9 cellular contexts compared by ENCODE assay signal in genomic region chr12:116066381-116067230, GRCh38.
DNase-seq lines count a peak whose midpoint lies in the region; ATAC-seq, FAIRE-seq and TF ChIP-seq lines count a peak whose summit lies in the region.
"Had no signal": no experiment of that assay in that cellular context is flagged by ENCODE, and none has a peak within 500 bp of the region (broad histone marks: within the 10 kb centered on the region; RNA-seq: fewer than 3 reads in every experiment).

No MANE protein-coding gene starts in this region.

- H3K9me3 ChIP-seq in A549 (no peaks in the 10 kb centered on the region), spleen (no peaks in the 10 kb centered on the region)

- H3K4me1 ChIP-seq in A549 (peaks cover 14% of the 10 kb centered on the region; the same call in 2 of the 3 replicates), spleen (peaks cover 8 to 91% (median 35%) of the 10 kb centered on the region in 6 donors)

- TF ChIP-seq CTCF in A549 (IDR thresholded peaks at IDR 0.05) (peak; percentile 88), foreskin fibroblast (IDR thresholded peaks at IDR 0.05; ENCODE audit: low read depth, low read length) (peak; percentile 79), spleen (IDR thresholded peaks at IDR 0.05 in 8 of 11, conservative IDR thresholded peaks at IDR 0.05 in 3 of 11) (peak; percentile 34 to 74 (median 68))

- CTCF ChIA-PET in A549 (lab: Yijun Ruan, JAX): interaction anchor here (0.6 to 2.0 kb wide), 9 partner anchors 8 to 533 kb away, joined by 3 to 10 read pairs (median 3); no protein-coding TSS in a partner anchor

- FAIRE-seq in A549 (lab: Jason Lieb, UNC): peak; percentile 76

- intact Hi-C loops in spleen (cut with DNase I; ENCODE audit: low total_unique reads): loop anchor here (10.0 kb wide), 1 partner anchor 538 kb away; no protein-coding TSS in a partner anchor

- peak; percentile 34 to 72 for DNase-seq in A549 (ENCODE audit: low read depth in 1 of 2, low spot score in 1 of 2)
- peak; percentile 28 for DNase-seq in NOMO-1 treated with dmso at 0.1 percent for 144 hours (lab: John Stamatoyannopoulos, UW; ENCODE audit: unreplicated experiment)
- DNase-seq in activated T-cell treated with anti-CD3 and anti-CD28 coated beads, Interleukin-2, amount 50 U/mL, for 1 hour: peak; percentile 51
- peak; percentile 42 to 74 for DNase-seq in foreskin fibroblast
- peak; percentile 80 for DNase-seq in spleen
- no peak for DNase-seq in caudate nucleus (lab: John Stamatoyannopoulos, UW)
- DNase-seq in NCI-H2196 treated with DMSO at 0.1 percent for 48 hours (lab: John Stamatoyannopoulos, UW; ENCODE audit: unreplicated experiment): no peak

- H3K4me2 ChIP-seq in A549: no peak overlapping the region

- TF ChIP-seq RAD21 in A549 (conservative IDR thresholded peaks at IDR 0.05 in 1 of 2, IDR thresholded peaks at IDR 0.05 in 1 of 2): peak; percentile 72 to 77

- ATAC-seq in A549 (peak; percentile 75 to 81; a peak in 5 of 6 replicates), GM18498 (IDR thresholded peaks at IDR 0.05; ENCODE audit: unreplicated experiment) (peak; percentile 55)

- WGBS in A549 (ENCODE audit: missing lambda C conversion rate): 30% methylated on average over 7 of the region's 7 CpGs
- 54 to 65% (median 61%) methylated on average over 7 of the region's 7 CpGs for WGBS in spleen, 5 donors

- no peaks in the 10 kb centered on the region for H3K27me3 ChIP-seq in spleen (replicated peaks in 1 of 7)

- TF ChIP-seq POLR2A in A549 (IDR thresholded peaks at IDR 0.05; ENCODE audit: low read length) (no peak), spleen (IDR thresholded peaks at IDR 0.05) (no peak)

- no peak for TF ChIP-seq EP300 in A549 (IDR thresholded peaks at IDR 0.05)

- no peak overlapping the region for H3K27ac ChIP-seq in A549
- no peak overlapping the region for H3K27ac ChIP-seq in spleen
- H3K27ac ChIP-seq in caudate nucleus (ENCODE audit: low read depth, low read length): no peak overlapping the region
- H3K27ac ChIP-seq: skin epidermis had no signal

- no peaks in the 10 kb centered on the region for H3K36me3 ChIP-seq in spleen

- no peak overlapping the region for H3K4me3 ChIP-seq in A549
- H3K4me3 ChIP-seq in foreskin fibroblast (ENCODE audit: low read depth in 1 of 2, low read length in 2 of 2): no peak overlapping the region
- H3K4me3 ChIP-seq in spleen: no peak overlapping the region
- H3K4me3 ChIP-seq: skin epidermis had no signal

- POLR2A ChIA-PET in A549 (lab: Yijun Ruan, JAX): no interaction called here

TF ChIP-seq in A549, 52 proteins besides CTCF, POLR2A, EP300 and RAD21:
- peak; percentile 84 for TF ChIP-seq SMC3 (IDR thresholded peaks at IDR 0.05)
- TF ChIP-seq, protein P1, sequence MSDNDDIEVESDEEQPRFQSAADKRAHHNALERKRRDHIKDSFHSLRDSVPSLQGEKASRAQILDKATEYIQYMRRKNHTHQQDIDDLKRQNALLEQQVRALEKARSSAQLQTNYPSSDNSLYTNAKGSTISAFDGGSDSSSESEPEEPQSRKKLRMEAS (IDR thresholded peaks at IDR 0.05): 0 out of 2 replicates have a peak, but pooled peaks have one; percentile 23
- TF ChIP-seq, protein P2, sequence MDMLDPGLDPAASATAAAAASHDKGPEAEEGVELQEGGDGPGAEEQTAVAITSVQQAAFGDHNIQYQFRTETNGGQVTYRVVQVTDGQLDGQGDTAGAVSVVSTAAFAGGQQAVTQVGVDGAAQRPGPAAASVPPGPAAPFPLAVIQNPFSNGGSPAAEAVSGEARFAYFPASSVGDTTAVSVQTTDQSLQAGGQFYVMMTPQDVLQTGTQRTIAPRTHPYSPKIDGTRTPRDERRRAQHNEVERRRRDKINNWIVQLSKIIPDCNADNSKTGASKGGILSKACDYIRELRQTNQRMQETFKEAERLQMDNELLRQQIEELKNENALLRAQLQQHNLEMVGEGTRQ (IDR thresholded peaks at IDR 0.05): peak; percentile 44
- no peak for TF ChIP-seq CEBPB (IDR thresholded peaks at IDR 0.05)

Comparison
In these comparisons a context has a peak if more than half of its experiments do, and no peak if none do; other contexts are left out.
1. DNase-seq: peak in A549 (2 of 2), NOMO-1 treated with dmso at 0.1 percent for 144 hours (single experiment), activated T-cell treated with anti-CD3 and anti-CD28 coated beads, Interleukin-2, amount 50 U/mL, for 1 hour (single experiment), foreskin fibroblast (2 of 2) and spleen (single experiment); none in caudate nucleus (0 of 61) and NCI-H2196 treated with DMSO at 0.1 percent for 48 hours (single experiment).
2. Peak in every context shown above with its lines, with median percentiles within 50 percentile points of each other: CTCF ChIP-seq.